In the genomic region with DNA sequence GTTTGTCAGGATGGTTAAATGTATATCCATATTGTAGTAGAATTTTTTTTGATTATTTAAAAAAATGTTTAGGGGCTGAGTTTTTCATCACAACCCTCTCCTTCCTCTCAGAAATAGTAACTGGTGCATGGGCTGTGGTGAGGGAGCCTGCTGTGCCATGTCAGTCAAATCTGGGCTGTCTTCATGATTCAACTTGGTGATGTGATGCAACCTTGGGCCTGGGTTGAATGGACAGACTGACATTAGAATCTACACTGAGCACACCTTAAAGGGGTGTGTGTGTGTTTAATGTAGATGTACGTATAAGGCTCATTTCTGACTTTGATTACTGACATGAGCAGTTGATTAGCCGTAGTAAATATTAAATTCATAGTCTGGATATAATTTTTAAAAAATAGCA, we compare ENCODE assay signal across 18 cellular contexts. TPM values are rescaled to one million over a fixed set of nuclear protein-coding genes. Genes with fewer than 3 reads are reported as not detected.
DNase-seq lines count a peak whose midpoint lies in the region; ATAC-seq, FAIRE-seq and TF ChIP-seq lines count a peak whose summit lies in the region.
"Had no signal": no experiment of that assay in that cellular context is flagged by ENCODE, and none has a peak within 500 bp of the region (broad histone marks: within the 10 kb centered on the region; RNA-seq: fewer than 3 reads in every experiment).

No MANE protein-coding gene starts in this region.

- no peak for TF ChIP-seq RAD21 in K562 (CRISPR knock-in tag; conservative IDR thresholded peaks at IDR 0.05 in 1 of 2, IDR thresholded peaks at IDR 0.05 in 1 of 2)

- no peak for TF ChIP-seq CTCF in K562 (IDR thresholded peaks at IDR 0.05 in 2 of 3, conservative IDR thresholded peaks at IDR 0.05 in 1 of 3; ENCODE audit: insufficient read depth in 2 of 3, low read depth in 1 of 3, low read length in 3 of 3)
- TF ChIP-seq CTCF in psoas muscle (IDR thresholded peaks at IDR 0.05) = no peak
- no peak for TF ChIP-seq CTCF in Peyer's patch (IDR thresholded peaks at IDR 0.05)

- no peak overlapping the region for H2AFZ ChIP-seq in K562 (ENCODE audit: low read depth, low read length)

- H3K27ac ChIP-seq in K562 (ENCODE audit: extremely low read depth, low read depth, low read length) = no peak overlapping the region
- peak overlapping the region; percentile 74 for H3K27ac ChIP-seq in psoas muscle
- no peak overlapping the region for H3K27ac ChIP-seq in Peyer's patch
- H3K27ac ChIP-seq: tibial artery had no signal

- intact Hi-C loops in activated CD4-positive, alpha-beta memory T cell treated with anti-CD3 and anti-CD28 coated beads for 36 hours (cut with micrococcal nuclease) = no loop called here
- intact Hi-C loops in K562 (cut with micrococcal nuclease) (no loop called here), psoas muscle (cut with DNase I) (no loop called here)

- peaks cover 0 to 19% of the 10 kb centered on the region in 2 experiments; a peak in 4 of 5 replicates for H3K4me1 ChIP-seq in K562 (replicated peaks in 1 of 2; ENCODE audit: control insufficient read depth in 2 of 2, insufficient read depth in 2 of 2, low read length in 2 of 2)
- H3K4me1 ChIP-seq in psoas muscle = peaks cover 45% of the 10 kb centered on the region
- H3K4me1 ChIP-seq in Peyer's patch = peaks cover 6 to 18% (median 7%) of the 10 kb centered on the region in 4 donors

- 82% methylated on average over 2 of the region's 2 CpGs for WGBS in K562 (ENCODE audit: insufficient coverage, low coverage, missing lambda C conversion rate)
- 93 to 94% (median 94%) methylated on average over 2 of the region's 2 CpGs for WGBS in psoas muscle, 3 donors

- in situ Hi-C loops in K562 (cut with MboI) = no loop called here

- no peak for TF ChIP-seq EP300 in K562 (IDR thresholded peaks at IDR 0.05; ENCODE audit: low read length)

- H3K4me1 Mint-ChIP-seq in activated CD4-positive, alpha-beta memory T cell treated with anti-CD3 and anti-CD28 coated beads for 36 hours (ENCODE audit: low read depth) = peaks cover 53% of the 10 kb centered on the region
- peaks cover 47% of the 10 kb centered on the region for H3K4me1 Mint-ChIP-seq in activated CD4-positive, alpha-beta memory T cell treated with anti-CD3 and anti-CD28 coated beads, Interleukin-2, amount 10 ng/mL, durations not matched to agents 7 days and 5 days

- no peaks in the 10 kb centered on the region for H3K9me3 Mint-ChIP-seq in activated CD4-positive, alpha-beta memory T cell treated with anti-CD3 and anti-CD28 coated beads for 36 hours
- no peaks in the 10 kb centered on the region for H3K9me3 Mint-ChIP-seq in activated CD4-positive, alpha-beta memory T cell treated with anti-CD3 and anti-CD28 coated beads, Interleukin-2, amount 10 ng/mL, durations not matched to agents 7 days and 5 days
- H3K9me3 Mint-ChIP-seq: CD4-positive, alpha-beta T cell had no signal

- H3K4me3 Mint-ChIP-seq in activated CD4-positive, alpha-beta memory T cell treated with anti-CD3 and anti-CD28 coated beads for 36 hours = no peak overlapping the region
- no peak overlapping the region for H3K4me3 Mint-ChIP-seq in activated CD4-positive, alpha-beta memory T cell treated with anti-CD3 and anti-CD28 coated beads, Interleukin-2, amount 10 ng/mL, durations not matched to agents 7 days and 5 days

- no peaks in the 10 kb centered on the region for H3K27me3 ChIP-seq in K562 (ENCODE audit: control insufficient read depth in 2 of 2, insufficient read depth in 2 of 2, low read length in 2 of 2)
- no peaks in the 10 kb centered on the region for H3K27me3 ChIP-seq in psoas muscle (ENCODE audit: insufficient read depth in 3 of 3, low read length in 2 of 3)
- no peaks in the 10 kb centered on the region for H3K27me3 ChIP-seq in Peyer's patch
- H3K27me3 ChIP-seq: tibial artery had no signal

- BruUV-seq in K562 (replicated peaks; lab: Mats Ljungman, UMichigan) = no TSS peak

- H3K36me3 Mint-ChIP-seq in activated CD4-positive, alpha-beta memory T cell treated with anti-CD3 and anti-CD28 coated beads for 36 hours = peaks cover 2% of the 10 kb centered on the region
- peaks cover 3% of the 10 kb centered on the region for H3K36me3 Mint-ChIP-seq in activated CD4-positive, alpha-beta memory T cell treated with anti-CD3 and anti-CD28 coated beads, Interleukin-2, amount 10 ng/mL, durations not matched to agents 7 days and 5 days (ENCODE audit: low read depth)

- no peaks in the 10 kb centered on the region for H3K9me3 ChIP-seq in K562 (replicated peaks; ENCODE audit: control insufficient read depth, insufficient read depth, low read depth, low read length)
- H3K9me3 ChIP-seq in psoas muscle = no peaks in the 10 kb centered on the region
- no peaks in the 10 kb centered on the region for H3K9me3 ChIP-seq in Peyer's patch
- H3K9me3 ChIP-seq: tibial artery had no signal

- peak; percentile 43 for DNase-seq in activated CD4-positive, alpha-beta memory T cell treated with anti-CD3 and anti-CD28 coated beads for 36 hours
- no peak for DNase-seq in activated CD4-positive, alpha-beta memory T cell treated with anti-CD3 and anti-CD28 coated beads, Interleukin-2, amount 10 ng/mL, durations not matched to agents 7 days and 5 days
- DNase-seq in NCI-H226 = peak; percentile 30
- no peak for DNase-seq in K562 (ENCODE audit: extremely low read depth in 1 of 4, low spot score in 3 of 4)
- DNase-seq in psoas muscle = no peak
- DNase-seq in COLO829 (ENCODE audit: low spot score) = no peak
- DNase-seq in Peyer's patch = no peak
- DNase-seq: CD4-positive, alpha-beta T cell; DND-41; GOT3; head of caudate nucleus; midbrain; NCI-H1105 treated with DMSO at 0.1 percent for 48 hours; NCI-H345; occipital lobe; tibial artery had no signal

- FAIRE-seq in K562 (lab: Jason Lieb, UNC) = peak; percentile 44

- H3K9me1 ChIP-seq in K562 (ENCODE audit: control insufficient read depth, insufficient read depth, low read length) = peaks cover 3% of the 10 kb centered on the region

- no peak overlapping the region for H3K9ac ChIP-seq in K562 (ENCODE audit: insufficient read depth in 1 of 2, low read depth in 2 of 2, low read length in 2 of 2)

- ATAC-seq in K562 (peak; percentile 29), psoas muscle (peak; percentile 76 to 87 (median 84)), GM18907 (IDR thresholded peaks at IDR 0.05; ENCODE audit: unreplicated experiment) (no peak)

- H3K36me3 ChIP-seq in K562 (ENCODE audit: control insufficient read depth, insufficient read depth, low read length) = peaks cover 10% of the 10 kb centered on the region; the same call in 1 of the 3 replicates
- peaks cover 0 to 21% of the 10 kb centered on the region in 2 donors for H3K36me3 ChIP-seq in psoas muscle (ENCODE audit: insufficient read depth in 1 of 2, low read depth in 1 of 2)
- H3K36me3 ChIP-seq in Peyer's patch = no peaks in the 10 kb centered on the region

- no peak overlapping the region for H3K27ac Mint-ChIP-seq in activated CD4-positive, alpha-beta memory T cell treated with anti-CD3 and anti-CD28 coated beads for 36 hours
- H3K27ac Mint-ChIP-seq in activated CD4-positive, alpha-beta memory T cell treated with anti-CD3 and anti-CD28 coated beads, Interleukin-2, amount 10 ng/mL, durations not matched to agents 7 days and 5 days = no peak overlapping the region
- H3K27ac Mint-ChIP-seq: CD4-positive, alpha-beta T cell had no signal

- H4K20me1 ChIP-seq in K562 (replicated peaks; ENCODE audit: control insufficient read depth, insufficient read depth, low read length) = 0 out of 2 replicates have a peak, but pooled peaks cover 6% of the 10 kb centered on the region

- no peak overlapping the region for H3K4me3 ChIP-seq in K562
- H3K4me3 ChIP-seq in psoas muscle = no peak overlapping the region
- H3K4me3 ChIP-seq in Peyer's patch = no peak overlapping the region
- H3K4me3 ChIP-seq: tibial artery had no signal

- CTCF ChIA-PET in activated CD4-positive, alpha-beta memory T cell treated with anti-CD3 and anti-CD28 coated beads for 36 hours (lab: Charles Lee) = interaction anchor here (1.2 to 1.8 kb wide), 2 partner anchors 25 to 218 kb away, joined by 3 to 7 read pairs; no protein-coding TSS in a partner anchor
- CTCF ChIA-PET in activated CD4-positive, alpha-beta memory T cell treated with anti-CD3 and anti-CD28 coated beads, Interleukin-2, amount 10 ng/mL, durations not matched to agents 7 days and 5 days (lab: Charles Lee) = interaction anchor here (0.7 to 2.4 kb wide), 3 partner anchors 17 to 83 kb away, joined by 3 to 7 read pairs (median 3); no protein-coding TSS in a partner anchor
- CTCF ChIA-PET in K562 (lab: Yijun Ruan, JAX; ENCODE audit: low intra/inter-chr PET ratio) = no interaction called here

- TF ChIP-seq POLR2A in K562 (conservative IDR thresholded peaks at IDR 0.05) (no peak), Peyer's patch (IDR thresholded peaks at IDR 0.05) (no peak)

- POLR2A ChIA-PET in activated CD4-positive, alpha-beta memory T cell treated with anti-CD3 and anti-CD28 coated beads for 36 hours (lab: Charles Lee) = no interaction called here
- POLR2A ChIA-PET in activated CD4-positive, alpha-beta memory T cell treated with anti-CD3 and anti-CD28 coated beads, Interleukin-2, amount 10 ng/mL, durations not matched to agents 7 days and 5 days (lab: Charles Lee) = no interaction called here
- POLR2A ChIA-PET in K562 (lab: Yijun Ruan, JAX) = interaction anchor here (0.6 to 4.9 kb wide), 5 partner anchors 8 to 99 kb away, joined by 3 to 24 read pairs (median 4); no protein-coding TSS in a partner anchor

- no peak overlapping the region for H3K4me2 ChIP-seq in K562 (ENCODE audit: insufficient read depth, low read length)

- H3K79me2 ChIP-seq in K562 (ENCODE audit: control insufficient read depth, insufficient read depth, low read length) = peaks cover 23% of the 10 kb centered on the region

- no peaks in the 10 kb centered on the region for H3K27me3 Mint-ChIP-seq in activated CD4-positive, alpha-beta memory T cell treated with anti-CD3 and anti-CD28 coated beads for 36 hours
- H3K27me3 Mint-ChIP-seq in activated CD4-positive, alpha-beta memory T cell treated with anti-CD3 and anti-CD28 coated beads, Interleukin-2, amount 10 ng/mL, durations not matched to agents 7 days and 5 days = no peaks in the 10 kb centered on the region
- H3K27me3 Mint-ChIP-seq: CD4-positive, alpha-beta T cell had no signal

RNA-seq across cellular contexts. Expression of gene TJAP1, which starts 3.7 kb away (rescaled TPM):
- total RNA-seq in activated CD4-positive, alpha-beta memory T cell treated with anti-CD3 and anti-CD28 coated beads for 36 hours = 10 to 100 TPM; 30.5 to 36.2 TPM
- total RNA-seq in activated CD4-positive, alpha-beta memory T cell treated with anti-CD3 and anti-CD28 coated beads, Interleukin-2, amount 10 ng/mL, durations not matched to agents 7 days and 5 days = 10 to 100 TPM; 34.7 to 36.6 TPM
- 43.2 and 99.7 TPM in 2 replicates for total RNA-seq in K562 (2011; cell fraction: chromatin; rRNA removed; ENCODE audit: low replicate concordance)
- 41.3 and 52.0 TPM in 2 replicates for total RNA-seq in K562 (2011; cell fraction: nucleolus; rRNA removed)
- 55.1 and 68.1 TPM in 2 replicates for total RNA-seq in K562 (2011; cell fraction: nucleoplasm; rRNA removed)
- total RNA-seq in K562 (2014; rRNA removed) = 17.0 and 23.1 TPM in 2 replicates
- total RNA-seq in K562 (2014; rRNA removed; fragmentation: Illumina TruSeq; extraction: Trizol) = 7.2 TPM in 2 replicates
- total RNA-seq in K562 (2015; rRNA removed; fragmentation: Illumina TruSeq; extraction: Trizol) = 11.1 and 11.2 TPM in 2 replicates
- total RNA-seq in K562 (2021) = 25.4 and 35.8 TPM in 2 replicates
- polyA plus RNA-seq in K562 (2011; rRNA removed) = 16.2 and 25.3 TPM in 2 replicates
- 16.2 and 19.2 TPM in 2 replicates for polyA plus RNA-seq in K562 (2011; cell fraction: cytosol; rRNA removed)
- 92.6 and 107 TPM in 2 replicates for polyA plus RNA-seq in K562 (2011; cell fraction: nucleus; rRNA removed)
- polyA plus RNA-seq in K562 (2012) = 19.6 and 33.5 TPM in 2 replicates
- polyA plus RNA-seq in K562 (2014; fragmentation: Illumina TruSeq; extraction: Trizol) = 17.0 and 21.3 TPM in 2 replicates
- under 1 TPM; 0.06 to 0.29 TPM for polyA plus RNA-seq in K562 (2014; fragmentation: Nextera tagmentation; extraction: Ambion mirVana)
- 24.2 and 31.1 TPM in 2 replicates for polyA plus RNA-seq in K562 (2014; rRNA removed)
- polyA minus RNA-seq in K562 (2011; rRNA and poly(A)+ RNA removed) = 11.2 and 14.6 TPM in 2 replicates
- 8.1 and 9.8 TPM in 2 replicates for polyA minus RNA-seq in K562 (2011; cell fraction: cytosol; rRNA and poly(A)+ RNA removed)
- 16.6 and 17.1 TPM in 2 replicates for polyA minus RNA-seq in K562 (2011; cell fraction: nucleus; rRNA and poly(A)+ RNA removed)
- total RNA-seq in psoas muscle = 10 to 100 TPM; 31.4 to 39.9 (median 36.3) TPM
- 10 to 100 TPM; 18.0 to 35.2 (median 20.8) TPM for polyA plus RNA-seq in psoas muscle
- 10 to 100 TPM; 21.4 to 58.6 (median 45.7) TPM for total RNA-seq in Peyer's patch

RNA-seq across cellular contexts. Expression of gene DLK2, which starts 25.7 kb away (rescaled TPM):
- total RNA-seq in activated CD4-positive, alpha-beta memory T cell treated with anti-CD3 and anti-CD28 coated beads for 36 hours = 1 to 10 TPM; 1.6 TPM
- under 1 TPM; 0.18 to 0.50 TPM for total RNA-seq in activated CD4-positive, alpha-beta memory T cell treated with anti-CD3 and anti-CD28 coated beads, Interleukin-2, amount 10 ng/mL, durations not matched to agents 7 days and 5 days
- total RNA-seq in K562 (2011; cell fraction: chromatin; rRNA removed; ENCODE audit: low replicate concordance) = 0.30 and 1.3 TPM in 2 replicates
- 2.2 and 3.3 TPM in 2 replicates for total RNA-seq in K562 (2011; cell fraction: nucleolus; rRNA removed)
- total RNA-seq in K562 (2011; cell fraction: nucleoplasm; rRNA removed) = 1.9 and 2.0 TPM in 2 replicates
- total RNA-seq in K562 (2014; rRNA removed) (0.23 and 0.29 TPM in 2 replicates), K562 (2014; rRNA removed; fragmentation: Illumina TruSeq; extraction: Trizol) (not detected in 2 replicates), K562 (2015; rRNA removed; fragmentation: Illumina TruSeq; extraction: Trizol) (0.11 TPM in 1 of 2 replicates, not detected in the other), K562 (2021) (0.36 and 0.53 TPM in 2 replicates), psoas muscle (under 1 TPM in 1 of 4 donors, not detected in 3; 0.56 TPM), Peyer's patch (not detected)
- polyA plus RNA-seq in K562 (2011; rRNA removed) (0.35 and 0.74 TPM in 2 replicates), K562 (2014; fragmentation: Illumina TruSeq; extraction: Trizol) (0.16 and 0.37 TPM in 2 replicates), K562 (2014; fragmentation: Nextera tagmentation; extraction: Ambion mirVana) (not detected), K562 (2014; rRNA removed) (0.45 and 0.65 TPM in 2 replicates), psoas muscle (under 1 TPM; 0.04 to 0.90 (median 0.10) TPM)
- 1.0 and 1.8 TPM in 2 replicates for polyA plus RNA-seq in K562 (2011; cell fraction: cytosol; rRNA removed)
- polyA plus RNA-seq in K562 (2011; cell fraction: nucleus; rRNA removed) = 0.87 and 1.3 TPM in 2 replicates
- 0.59 and 0.60 TPM in 2 replicates for polyA plus RNA-seq in K562 (2012)
- 0.25 and 0.27 TPM in 2 replicates for polyA minus RNA-seq in K562 (2011; rRNA and poly(A)+ RNA removed)
- not detected in 2 replicates for polyA minus RNA-seq in K562 (2011; cell fraction: cytosol; rRNA and poly(A)+ RNA removed)
- 0.13 and 0.44 TPM in 2 replicates for polyA minus RNA-seq in K562 (2011; cell fraction: nucleus; rRNA and poly(A)+ RNA removed)
- total RNA-seq: kidney epithelial cell had no signal

RNA-seq across cellular contexts. Expression of gene LRRC73, which starts 29.1 kb away (rescaled TPM):
- total RNA-seq in activated CD4-positive, alpha-beta memory T cell treated with anti-CD3 and anti-CD28 coated beads for 36 hours = under 1 TPM in 1 of 2 experiments, not detected in 1; 0.12 TPM
- total RNA-seq in activated CD4-positive, alpha-beta memory T cell treated with anti-CD3 and anti-CD28 coated beads, Interleukin-2, amount 10 ng/mL, durations not matched to agents 7 days and 5 days = under 1 TPM; 0.23 to 0.25 TPM
- 0.58 TPM in 1 of 2 replicates, not detected in the other for total RNA-seq in K562 (2011; cell fraction: chromatin; rRNA removed; ENCODE audit: low replicate concordance)
- total RNA-seq in K562 (2011; cell fraction: nucleolus; rRNA removed) = 0.53 and 0.83 TPM in 2 replicates
- 0.53 and 0.66 TPM in 2 replicates for total RNA-seq in K562 (2011; cell fraction: nucleoplasm; rRNA removed)
- 0.12 and 0.27 TPM in 2 replicates for total RNA-seq in K562 (2014; rRNA removed)
- total RNA-seq in K562 (2014; rRNA removed; fragmentation: Illumina TruSeq; extraction: Trizol) = not detected in 2 replicates
- total RNA-seq in K562 (2015; rRNA removed; fragmentation: Illumina TruSeq; extraction: Trizol) = 0.07 and 0.11 TPM in 2 replicates
- total RNA-seq in K562 (2021) = 0.34 and 0.55 TPM in 2 replicates
- 0.07 and 0.20 TPM in 2 replicates for polyA plus RNA-seq in K562 (2011; rRNA removed)
- 0.16 and 0.39 TPM in 2 replicates for polyA plus RNA-seq in K562 (2011; cell fraction: cytosol; rRNA removed)
- 0.50 TPM in 1 of 2 replicates, not detected in the other for polyA plus RNA-seq in K562 (2011; cell fraction: nucleus; rRNA removed)
- 0.08 and 0.21 TPM in 2 replicates for polyA plus RNA-seq in K562 (2012)
- polyA plus RNA-seq in K562 (2014; fragmentation: Illumina TruSeq; extraction: Trizol) = 0.07 and 0.12 TPM in 2 replicates
- not detected for polyA plus RNA-seq in K562 (2014; fragmentation: Nextera tagmentation; extraction: Ambion mirVana)
- 0.08 and 0.09 TPM in 2 replicates for polyA plus RNA-seq in K562 (2014; rRNA removed)
- 0.12 TPM in 1 of 2 replicates, not detected in the other for polyA minus RNA-seq in K562 (2011; rRNA and poly(A)+ RNA removed)
- polyA minus RNA-seq in K562 (2011; cell fraction: cytosol; rRNA and poly(A)+ RNA removed) = not detected in 2 replicates
- polyA minus RNA-seq in K562 (2011; cell fraction: nucleus; rRNA and poly(A)+ RNA removed) = 0.54 and 0.78 TPM in 2 replicates
- total RNA-seq in psoas muscle = under 1 TPM in 1 of 4 donors, not detected in 3; 0.20 TPM
- under 1 TPM; 0.10 to 0.29 (median 0.26) TPM for polyA plus RNA-seq in psoas muscle
- 1 to 10 TPM in 1 of 4 donors, not detected in 3; 3.3 TPM for total RNA-seq in Peyer's patch
- total RNA-seq: kidney epithelial cell had no signal

RNA-seq across cellular contexts. Expression of gene YIPF3, which starts 35.7 kb away (rescaled TPM):
- total RNA-seq in activated CD4-positive, alpha-beta memory T cell treated with anti-CD3 and anti-CD28 coated beads for 36 hours = 10 to 100 TPM; 38.3 to 39.3 TPM
- 10 to 100 TPM; 71.5 to 77.4 TPM for total RNA-seq in activated CD4-positive, alpha-beta memory T cell treated with anti-CD3 and anti-CD28 coated beads, Interleukin-2, amount 10 ng/mL, durations not matched to agents 7 days and 5 days
- total RNA-seq in K562 (2011; cell fraction: chromatin; rRNA removed; ENCODE audit: low replicate concordance) = 124 and 279 TPM in 2 replicates
- 200 and 272 TPM in 2 replicates for total RNA-seq in K562 (2011; cell fraction: nucleolus; rRNA removed)
- total RNA-seq in K562 (2011; cell fraction: nucleoplasm; rRNA removed) = 167 and 189 TPM in 2 replicates
- total RNA-seq in K562 (2014; rRNA removed) = 57.6 and 67.8 TPM in 2 replicates
- 25.9 and 27.5 TPM in 2 replicates for total RNA-seq in K562 (2014; rRNA removed; fragmentation: Illumina TruSeq; extraction: Trizol)
- total RNA-seq in K562 (2015; rRNA removed; fragmentation: Illumina TruSeq; extraction: Trizol) = 31.5 and 32.9 TPM in 2 replicates
- total RNA-seq in K562 (2021) = 65.1 and 69.3 TPM in 2 replicates
- polyA plus RNA-seq in K562 (2011; rRNA removed) = 74.8 and 182 TPM in 2 replicates
- polyA plus RNA-seq in K562 (2011; cell fraction: cytosol; rRNA removed) = 121 and 141 TPM in 2 replicates
- polyA plus RNA-seq in K562 (2011; cell fraction: nucleus; rRNA removed) = 293 and 318 TPM in 2 replicates
- polyA plus RNA-seq in K562 (2012) = 55.8 and 113 TPM in 2 replicates
- polyA plus RNA-seq in K562 (2014; fragmentation: Illumina TruSeq; extraction: Trizol) = 75.3 and 78.5 TPM in 2 replicates
- polyA plus RNA-seq in K562 (2014; fragmentation: Nextera tagmentation; extraction: Ambion mirVana) = 10 to 100 TPM; 40.4 to 48.6 TPM
- polyA plus RNA-seq in K562 (2014; rRNA removed) = 54.6 and 72.9 TPM in 2 replicates
- 80.6 and 102 TPM in 2 replicates for polyA minus RNA-seq in K562 (2011; rRNA and poly(A)+ RNA removed)
- polyA minus RNA-seq in K562 (2011; cell fraction: cytosol; rRNA and poly(A)+ RNA removed) = 31.1 and 31.2 TPM in 2 replicates
- polyA minus RNA-seq in K562 (2011; cell fraction: nucleus; rRNA and poly(A)+ RNA removed) = 56.0 and 75.5 TPM in 2 replicates
- total RNA-seq in psoas muscle = 10 to 100 TPM; 57.9 to 71.4 (median 63.0) TPM
- 10 to 100 TPM; 57.7 to 91.5 (median 71.8) TPM for polyA plus RNA-seq in psoas muscle
- 100 to 1,000 TPM in 2 of 4 donors, 10 to 100 TPM in 2; 78.3 to 165 (median 108) TPM for total RNA-seq in Peyer's patch

RNA-seq across cellular contexts. Expression of gene POLR1C, which starts 35.8 kb away (rescaled TPM):
- 10 to 100 TPM; 46.8 to 49.5 TPM for total RNA-seq in activated CD4-positive, alpha-beta memory T cell treated with anti-CD3 and anti-CD28 coated beads for 36 hours
- 10 to 100 TPM; 24.1 to 24.3 TPM for total RNA-seq in activated CD4-positive, alpha-beta memory T cell treated with anti-CD3 and anti-CD28 coated beads, Interleukin-2, amount 10 ng/mL, durations not matched to agents 7 days and 5 days
- total RNA-seq in K562 (2011; cell fraction: chromatin; rRNA removed; ENCODE audit: low replicate concordance) = 232 and 283 TPM in 2 replicates
- 153 TPM in 2 replicates for total RNA-seq in K562 (2011; cell fraction: nucleolus; rRNA removed)
- total RNA-seq in K562 (2011; cell fraction: nucleoplasm; rRNA removed) = 142 and 162 TPM in 2 replicates
- total RNA-seq in K562 (2014; rRNA removed) (74.8 and 83.5 TPM in 2 replicates), K562 (2014; rRNA removed; fragmentation: Illumina TruSeq; extraction: Trizol) (109 and 114 TPM in 2 replicates), K562 (2015; rRNA removed; fragmentation: Illumina TruSeq; extraction: Trizol) (103 and 104 TPM in 2 replicates), K562 (2021) (116 and 120 TPM in 2 replicates), psoas muscle (10 to 100 TPM; 17.5 to 27.8 (median 24.1) TPM), Peyer's patch (10 to 100 TPM in 3 of 4 donors, 1 to 10 TPM in 1; 8.6 to 29.7 (median 16.5) TPM)
- polyA plus RNA-seq in K562 (2011; rRNA removed) (173 and 226 TPM in 2 replicates), K562 (2014; fragmentation: Illumina TruSeq; extraction: Trizol) (142 and 181 TPM in 2 replicates), K562 (2014; fragmentation: Nextera tagmentation; extraction: Ambion mirVana) (100 to 1,000 TPM; 405 to 429 TPM), K562 (2014; rRNA removed) (120 and 136 TPM in 2 replicates), psoas muscle (10 to 100 TPM; 23.4 to 64.5 (median 43.2) TPM)
- 122 and 151 TPM in 2 replicates for polyA plus RNA-seq in K562 (2011; cell fraction: cytosol; rRNA removed)
- 346 and 441 TPM in 2 replicates for polyA plus RNA-seq in K562 (2011; cell fraction: nucleus; rRNA removed)
- 59.7 and 216 TPM in 2 replicates for polyA plus RNA-seq in K562 (2012)
- 115 and 145 TPM in 2 replicates for polyA minus RNA-seq in K562 (2011; rRNA and poly(A)+ RNA removed)
- 35.9 and 46.4 TPM in 2 replicates for polyA minus RNA-seq in K562 (2011; cell fraction: cytosol; rRNA and poly(A)+ RNA removed)
- polyA minus RNA-seq in K562 (2011; cell fraction: nucleus; rRNA and poly(A)+ RNA removed) = 58.0 and 80.9 TPM in 2 replicates

Comparison
In these comparisons a context has a peak if more than half of its experiments do, and no peak if none do; other contexts are left out.
1. DNase-seq: peak in activated CD4-positive, alpha-beta memory T cell treated with anti-CD3 and anti-CD28 coated beads for 36 hours (single experiment) and NCI-H226 (single experiment); none in activated CD4-positive, alpha-beta memory T cell treated with anti-CD3 and anti-CD28 coated beads, Interleukin-2, amount 10 ng/mL, durations not matched to agents 7 days and 5 days (single experiment), K562 (0 of 4), psoas muscle (0 of 2), COLO829 (single experiment) and Peyer's patch (0 of 3).